Comparison of ENCODE assay signal across 32 cellular contexts in the genomic region with DNA sequence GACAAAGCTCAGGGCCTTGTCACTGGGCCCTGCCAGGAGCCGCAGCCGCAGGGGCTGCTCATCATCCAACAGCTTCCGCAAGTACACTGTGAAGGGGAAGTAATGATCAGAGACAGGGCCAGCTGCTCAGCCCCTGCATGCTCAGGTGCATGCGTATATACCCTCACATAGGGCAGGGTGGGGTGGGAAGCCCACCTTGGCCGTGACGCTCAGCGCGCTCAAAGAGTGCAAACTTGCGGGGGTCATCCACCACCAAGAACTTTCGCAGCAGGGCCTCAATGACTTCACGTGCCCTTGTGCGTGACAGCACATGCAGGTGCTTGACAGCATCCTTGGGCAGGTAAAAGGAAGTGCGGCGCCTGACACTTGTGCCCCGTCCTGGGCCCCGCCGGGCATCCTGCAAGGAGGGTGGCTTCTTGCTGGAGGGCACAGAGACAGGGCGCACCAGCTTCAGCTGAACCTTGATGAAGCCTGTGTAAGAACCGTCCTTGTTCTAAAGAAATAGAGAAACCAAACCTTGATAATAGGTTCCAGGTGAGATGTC.
"Had no signal": no experiment of that assay in that cellular context is flagged by ENCODE, and none has a peak within 500 bp of the region (broad histone marks: within the 10 kb centered on the region; RNA-seq: fewer than 3 reads in every experiment).

No MANE protein-coding gene starts in this region.

- DNase-seq: activated CD4-positive, alpha-beta T cell treated with anti-CD3 and anti-CD28 coated beads for 48 hours; activated CD4-positive, alpha-beta T cell treated with anti-CD3 and anti-CD28 coated beads, Interleukin-2, amount 50 U/mL, for 48 hours; activated gamma-delta T cell treated with Interleukin-2 at 50 U/mL for 16 hours; activated T-cell treated with anti-CD3 and anti-CD28 coated beads, Interleukin-2, amount 50 U/mL, for 4 hours; brain microvascular endothelial cell; caudate nucleus; foreskin fibroblast; hypothalamus; naive B cell; nephron progenitor cell; ovary; retina; sigmoid colon; small intestine; stimulated activated CD4-positive, alpha-beta T cell treated with anti-CD3 and anti-CD28 coated beads, Interleukin-1b, Interleukin-23, amount 100 ng/mL, for 48 hours; stimulated activated CD4-positive, alpha-beta T cell treated with anti-CD3 and anti-CD28 coated beads, Interleukin-4, amount 100 ng/mL, for 4 hours; stimulated activated CD8-positive, alpha-beta memory T cell treated with anti-CD3 and anti-CD28 coated beads, Interleukin-4, amount 100 ng/mL, for 48 hours; stimulated activated naive CD8-positive, alpha-beta T cell treated with anti-CD3 and anti-CD28 coated beads, Interleukin-15, amount 100 ng/mL, for 72 hours; substantia nigra; T-cell had no signal

- H3K36me3 ChIP-seq: ovary had no signal

- H3K27me3 ChIP-seq: brain microvascular endothelial cell, heart left ventricle, ovary, sigmoid colon, upper lobe of left lung, vagina had no signal

- H3K4me3 ChIP-seq: heart left ventricle, lung, ovary, prostate gland, sigmoid colon, upper lobe of left lung, vagina had no signal

- H3K9me3 ChIP-seq: heart left ventricle, ovary, prostate gland, sigmoid colon, upper lobe of left lung, vagina had no signal

- H3K27ac ChIP-seq: brain microvascular endothelial cell, ovary, sigmoid colon, vagina had no signal

- H3K36me3 Mint-ChIP-seq: naive B cell had no signal

- ATAC-seq: activated CD4-positive, CD25-positive, alpha-beta regulatory T cell treated with anti-CD3 and anti-CD28 coated beads, Interleukin-2, amount 50 U/mL, for 24 hours; activated naive CD4-positive, alpha-beta T cell treated with anti-CD3 and anti-CD28 coated beads, Interleukin-2, amount 50 U/mL, for 72 hours; activated T-cell treated with anti-CD3 and anti-CD28 coated beads, Interleukin-2, amount 50 U/mL, for 4 hours; activated T-helper 17 cell treated with anti-CD3 and anti-CD28 coated beads, Interleukin-2, amount 50 U/mL, for 72 hours; esophagus mucosa; heart left ventricle; left lobe of liver; stimulated activated memory B cell treated with anti-CD40 and anti-IgM and Interleukin-4, amounts not matched to agents 10 μg/mL and 1 μg/mL and 100 μg/mL, for 72 hours; stimulated activated naive CD8-positive, alpha-beta T cell treated with anti-CD3 and anti-CD28 coated beads, Interleukin-15, amount 100 ng/mL, for 72 hours; T-cell had no signal

- H3K27me3 Mint-ChIP-seq: activated T-helper 17 cell treated with anti-CD3 and anti-CD28 coated beads, Interleukin-2, amount 50 U/mL, for 72 hours; naive B cell; stimulated activated memory B cell treated with anti-CD40 and anti-IgM and Interleukin-4, amounts not matched to agents 10 μg/mL and 1 μg/mL and 100 μg/mL, for 72 hours; stimulated activated naive CD8-positive, alpha-beta T cell treated with anti-CD3 and anti-CD28 coated beads, Interleukin-15, amount 100 ng/mL, for 72 hours; T-cell had no signal

- H3K27ac Mint-ChIP-seq: activated T-helper 17 cell treated with anti-CD3 and anti-CD28 coated beads, Interleukin-2, amount 50 U/mL, for 72 hours; stimulated activated memory B cell treated with anti-CD40 and anti-IgM and Interleukin-4, amounts not matched to agents 10 μg/mL and 1 μg/mL and 100 μg/mL, for 72 hours; T-helper 2 cell treated with Interferon-gamma antibody and Interleukin-4, amounts not matched to agents 5 μg/mL and 100 μg/mL, for 36 hours had no signal

- H3K4me3 Mint-ChIP-seq: activated T-cell treated with anti-CD3 and anti-CD28 coated beads, Interleukin-2, amount 50 U/mL, for 4 hours; activated T-helper 17 cell treated with anti-CD3 and anti-CD28 coated beads, Interleukin-2, amount 50 U/mL, for 72 hours; nephron progenitor cell; stimulated activated memory B cell treated with anti-CD40 and anti-IgM and Interleukin-4, amounts not matched to agents 10 μg/mL and 1 μg/mL and 100 μg/mL, for 72 hours; stimulated activated naive CD8-positive, alpha-beta T cell treated with anti-CD3 and anti-CD28 coated beads, Interleukin-15, amount 100 ng/mL, for 72 hours; T-cell; T-helper 2 cell treated with Interferon-gamma antibody and Interleukin-4, amounts not matched to agents 5 μg/mL and 100 μg/mL, for 36 hours had no signal
